In the genomic region with DNA sequence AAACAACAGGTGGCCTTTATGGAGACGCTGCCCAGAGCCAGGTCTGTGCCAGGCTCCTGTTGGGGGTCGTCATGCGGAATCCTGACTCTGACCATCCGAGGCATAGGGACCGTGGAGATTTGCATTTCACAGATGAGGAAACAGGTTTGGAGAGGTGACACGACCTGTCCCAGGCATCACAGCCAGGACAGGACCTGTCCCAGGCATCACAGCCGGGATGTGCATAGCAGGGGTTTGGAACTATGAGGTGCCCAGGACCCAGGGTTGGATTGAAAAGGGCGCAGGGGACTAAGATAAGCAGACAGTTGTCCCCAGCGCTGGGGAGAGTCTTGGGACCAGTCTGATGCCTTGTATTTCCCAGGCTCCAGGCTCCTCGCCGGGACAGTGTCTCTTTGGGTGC, we compare ENCODE assay signal across 5 cellular contexts. TPM values are rescaled to one million over a fixed set of nuclear protein-coding genes. Genes with fewer than 3 reads are reported as not detected.
A peak's percentile ranks its signal among the peaks of the same experiment; 100 is the strongest.
DNase-seq lines count a peak whose midpoint lies in the region; ATAC-seq, FAIRE-seq and TF ChIP-seq lines count a peak whose summit lies in the region.
"Not testable (repeated sequence)": the region's sequence is repeated elsewhere in the genome, so short reads cannot be mapped to it uniquely, and the experiment has no call there.

No MANE protein-coding gene starts in this region.

- ATAC-seq in PC-3 = not testable (repeated sequence)
- 0 out of 3 replicates have a peak, but pooled peaks have one; percentile 31 for ATAC-seq in SK-N-SH treated with all-trans-retinoic acid at 6 μM for 48 hours
- ATAC-seq in HepG2 = peak; percentile 47

- not testable (repeated sequence) for H3K36me3 ChIP-seq in GM23248 (ENCODE audit: low read depth); PC-3 (ENCODE audit: low read depth, low read length); HepG2 (replicated peaks in 1 of 2; ENCODE audit: control insufficient read depth in 1 of 2, insufficient read depth in 2 of 2, low read length in 2 of 2)

- H3K79me2 ChIP-seq in GM23248 (ENCODE audit: insufficient read depth) = peaks cover 10% of the 10 kb centered on the region
- not testable (repeated sequence) for H3K79me2 ChIP-seq in PC-3 (ENCODE audit: low read length); HepG2 (ENCODE audit: insufficient read depth, low read length)

- H3K4me3 ChIP-seq in GM23248 = peak overlapping the region; percentile 57; the same call in 1 of the 2 replicates
- H3K4me3 ChIP-seq in PC-3 (ENCODE audit: low read length); HepG2 (replicated peaks in 1 of 3; ENCODE audit: insufficient read depth in 1 of 3, low read depth in 2 of 3, low read length in 3 of 3): not testable (repeated sequence)

- H3K9ac ChIP-seq in GM23248 = peak overlapping the region; percentile 72
- not testable (repeated sequence) for H3K9ac ChIP-seq in PC-3 (ENCODE audit: low read length); HepG2 (ENCODE audit: insufficient read depth, low read depth, low read length)

- not testable (repeated sequence) for H3F3A ChIP-seq in GM23248 (ENCODE audit: insufficient read depth); PC-3 (ENCODE audit: low read length, unreplicated experiment)

- H3K27me3 ChIP-seq in GM23248 (replicated peaks; ENCODE audit: insufficient read depth); PC-3 (ENCODE audit: low read length); HepG2 (ENCODE audit: control insufficient read depth in 1 of 2, insufficient read depth in 2 of 2, low read length in 2 of 2): not testable (repeated sequence)

- H3K27me3 Mint-ChIP-seq in MCF 10A (ENCODE audit: insufficient read depth, unreplicated experiment) = not testable (repeated sequence)

- H3K9me3 Mint-ChIP-seq in MCF 10A (ENCODE audit: unreplicated experiment) = not testable (repeated sequence)

- TF ChIP-seq EP300 in HepG2 (IDR thresholded peaks at IDR 0.05; ENCODE audit: low read depth in 2 of 2, low read length in 2 of 2); HepG2 (CRISPR knock-in tag; IDR thresholded peaks at IDR 0.05; ENCODE audit: borderline replicate concordance): not testable (repeated sequence)

- no CpG with 5 or more reads among the region's 11 CpGs for WGBS in GM23248 (ENCODE audit: low coverage in 1 of 2, low lambda C conversion rate in 2 of 2, missing lambda C conversion rate in 2 of 2), 2 experiments
- WGBS in HepG2 (ENCODE audit: low lambda C conversion rate) = no CpG with 5 or more reads among the region's 11 CpGs

- intact Hi-C loops in PC-3 (cut with micrococcal nuclease); MCF 10A (cut with micrococcal nuclease); HepG2 (cut with micrococcal nuclease; ENCODE audit: unreplicated experiment): not testable (repeated sequence)

- H3K4me1 Mint-ChIP-seq in MCF 10A (ENCODE audit: insufficient read depth, unreplicated experiment) = not testable (repeated sequence)

- H3K27ac Mint-ChIP-seq in MCF 10A (ENCODE audit: low read depth, unreplicated experiment) = not testable (repeated sequence)

- TF ChIP-seq CTCF in PC-3 (conservative IDR thresholded peaks at IDR 0.05; ENCODE audit: low read depth, low read length); MCF 10A (IDR thresholded peaks at IDR 0.05; ENCODE audit: unreplicated experiment); HepG2 (CRISPR knock-in tag; IDR thresholded peaks at IDR 0.05): not testable (repeated sequence)

- H3K27ac ChIP-seq in GM23248 = peak overlapping the region; percentile 57
- H3K27ac ChIP-seq in PC-3 (ENCODE audit: low read length); HepG2 (ENCODE audit: extremely low read length, insufficient read depth, low read length): not testable (repeated sequence)

- not testable (repeated sequence) for DNase-seq in GM23248; PC-3; MCF 10A (ENCODE audit: unreplicated experiment); HepG2 (ENCODE audit: low spot score)

- not testable (repeated sequence) for H3K4me1 ChIP-seq in GM23248 (ENCODE audit: insufficient read depth); PC-3 (ENCODE audit: insufficient read depth, low read length); HepG2 (ENCODE audit: insufficient read depth, low read length)

- BruUV-seq in PC-3 (replicated peaks; lab: Mats Ljungman, UMichigan) (TSS peak; percentile 65), MCF 10A (replicated peaks; lab: Mats Ljungman, UMichigan) (TSS peak; percentile 62), HepG2 (replicated peaks; lab: Mats Ljungman, UMichigan) (TSS peak; percentile 81)

- CTCF ChIA-PET in PC-3 (lab: Charles Lee); MCF 10A (lab: Yijun Ruan, JAX); HepG2 (lab: Yijun Ruan, JAX; ENCODE audit: low intra/inter-chr PET ratio, low total read pairs): not testable (repeated sequence)

- not testable (repeated sequence) for TF ChIP-seq POLR2A in HepG2 (IDR thresholded peaks at IDR 0.05; ENCODE audit: insufficient read depth in 1 of 2, low read depth in 2 of 2, low read length in 2 of 2)

- not testable (repeated sequence) for H3K4me2 ChIP-seq in GM23248 (ENCODE audit: unreplicated experiment); PC-3 (ENCODE audit: low read length); HepG2 (ENCODE audit: low read depth, low read length)

- TF ChIP-seq RAD21 in HepG2 (CRISPR knock-in tag; IDR thresholded peaks at IDR 0.05) = not testable (repeated sequence)

- H3K4me3 Mint-ChIP-seq in MCF 10A (ENCODE audit: unreplicated experiment) = not testable (repeated sequence)

- POLR2A ChIA-PET in PC-3 (lab: Charles Lee; ENCODE audit: unreplicated experiment); MCF 10A (lab: Yijun Ruan, JAX); HepG2 (lab: Yijun Ruan, JAX): not testable (repeated sequence)

- not testable (repeated sequence) for H3K9me3 ChIP-seq in GM23248 (ENCODE audit: low read depth); PC-3 (ENCODE audit: low read length); HepG2 (ENCODE audit: low read length)

- not testable (repeated sequence) for H3K9me2 ChIP-seq in GM23248 (ENCODE audit: insufficient read depth); PC-3 (replicated peaks; ENCODE audit: low read length)

- H3K36me3 Mint-ChIP-seq in MCF 10A (ENCODE audit: insufficient read depth, unreplicated experiment) = not testable (repeated sequence)

- not testable (repeated sequence) for FAIRE-seq in HepG2 (lab: Jason Lieb, UNC)

- in situ Hi-C loops in GM23248 (cut with MboI); HepG2 (cut with HindIII; ENCODE audit: extremely low pct_ligation_motif_present, low pct_unique_long_range_greater_than_20kb): not testable (repeated sequence)

- not testable (repeated sequence) for H4K20me1 ChIP-seq in GM23248 (ENCODE audit: insufficient read depth); PC-3 (ENCODE audit: low read length); HepG2 (ENCODE audit: insufficient read depth, low read length)

- H2AFZ ChIP-seq in GM23248; PC-3 (ENCODE audit: low read length); HepG2 (ENCODE audit: low read length): not testable (repeated sequence)

RNA-seq across cellular contexts. Expression of a gene that starts 24.7 kb away (rescaled TPM):
- 73.2 and 78.5 TPM in 2 replicates for total RNA-seq in GM23248 (2014; rRNA removed; shearing (Covaris generic))
- polyA plus RNA-seq in GM23248 (2016; fragmentation: Nextera tagmentation; extraction: Ambion mirVana) (29.8 and 41.1 TPM in 2 replicates), HepG2 (2011; rRNA removed) (183 and 205 TPM in 2 replicates)
- total RNA-seq in PC-3 (2014; rRNA removed) (10.9 and 16.8 TPM in 2 replicates), MCF 10A (2022) (212 and 215 TPM in 2 replicates), HepG2 (2016; rRNA removed; fragmentation: Illumina TruSeq; extraction: Trizol) (36.2 and 75.9 TPM in 2 replicates)
- total RNA-seq in HepG2 (2016; cell fraction: cytosol; rRNA removed; fragmentation: Illumina TruSeq; extraction: Trizol; ENCODE audit: low read depth) = 34.0 and 35.5 TPM in 2 replicates
- 30.0 and 79.6 TPM in 2 replicates for total RNA-seq in HepG2 (2016; cell fraction: insoluble cytoplasmic fraction; rRNA removed; fragmentation: Illumina TruSeq; extraction: Trizol)
- 24.9 and 29.8 TPM in 2 replicates for total RNA-seq in HepG2 (2016; cell fraction: membrane; rRNA removed; fragmentation: Illumina TruSeq; extraction: Trizol)
- total RNA-seq in HepG2 (2016; cell fraction: nucleus; rRNA removed; fragmentation: Illumina TruSeq; extraction: Trizol) = 104 and 124 TPM in 2 replicates
- polyA plus RNA-seq in HepG2 (2011; cell fraction: cytosol; rRNA removed) = 51.3 and 61.8 TPM in 2 replicates
- polyA plus RNA-seq in HepG2 (2011; cell fraction: nucleus; rRNA removed) = 924 and 979 TPM in 2 replicates
- 192 and 342 TPM in 2 replicates for polyA plus RNA-seq in HepG2 (2012)
- 11.9 and 14.0 TPM in 2 replicates for polyA plus RNA-seq in HepG2 (2016; cell fraction: cytosol; fragmentation: Illumina TruSeq; extraction: Trizol; ENCODE audit: low read depth)
- polyA plus RNA-seq in HepG2 (2016; cell fraction: insoluble cytoplasmic fraction; fragmentation: Illumina TruSeq; extraction: Trizol; ENCODE audit: low read depth) = 44.5 and 55.7 TPM in 2 replicates
- 21.0 and 26.0 TPM in 2 replicates for polyA plus RNA-seq in HepG2 (2016; cell fraction: membrane; fragmentation: Illumina TruSeq; extraction: Trizol; ENCODE audit: low read depth)
- polyA plus RNA-seq in HepG2 (2016; cell fraction: nucleus; fragmentation: Illumina TruSeq; extraction: Trizol; ENCODE audit: insufficient read depth, low read depth) = 410 and 416 TPM in 2 replicates
- polyA minus RNA-seq in HepG2 (2011; rRNA and poly(A)+ RNA removed; ENCODE audit: low replicate concordance) = 19.4 and 69.4 TPM in 2 replicates
- polyA minus RNA-seq in HepG2 (2011; cell fraction: cytosol; rRNA and poly(A)+ RNA removed) = 20.8 and 23.0 TPM in 2 replicates
- polyA minus RNA-seq in HepG2 (2011; cell fraction: nucleus; rRNA and poly(A)+ RNA removed) = 224 and 250 TPM in 2 replicates
